In the genomic region with DNA sequence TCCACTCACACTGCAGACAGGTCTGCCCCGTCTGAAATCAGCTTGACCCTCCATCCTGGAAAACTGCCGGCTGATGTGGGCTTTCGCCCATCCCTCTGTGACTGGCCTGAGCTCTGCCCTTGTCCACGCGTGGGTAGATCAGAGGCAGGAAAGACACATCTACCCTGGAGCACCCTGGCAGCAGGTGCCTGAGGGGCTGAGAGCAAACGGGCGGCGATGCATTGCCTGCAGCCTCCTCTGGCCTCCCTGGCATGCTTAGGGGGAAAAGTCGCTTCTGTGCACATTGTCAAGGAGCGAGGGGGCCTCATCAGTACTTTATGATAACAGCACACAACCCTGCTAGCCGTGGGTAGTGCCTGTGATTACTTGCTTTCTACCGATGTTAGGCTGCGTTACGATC, we compare ENCODE assay signal across 21 cellular contexts.
"Had no signal": no experiment of that assay in that cellular context is flagged by ENCODE, and none has a peak within 500 bp of the region (broad histone marks: within the 10 kb centered on the region; RNA-seq: fewer than 3 reads in every experiment).

No MANE protein-coding gene starts in this region.

- H3K36me3 ChIP-seq: MG63, SJCRH30 had no signal

- H3K4me1 ChIP-seq: SJCRH30 had no signal

- H3K27me3 ChIP-seq: MG63, SJCRH30 had no signal

- H3K9me3 ChIP-seq: MG63, SJCRH30 had no signal

- DNase-seq: IMR-90, Karpas-422, KG1, MG63, NCI-H1092, NCI-H1105 treated with DMSO at 0.1 percent for 48 hours, NCI-H1417 treated with DMSO at 0.1 percent for 48 hours, NCI-H146, NCI-H1694 treated with DMSO at 0.1 percent for 48 hours, NCI-H1930, NCI-H2081, NCI-H2107, NCI-H2227 treated with DMSO at 0.1 percent for 48 hours, NCI-H524 treated with DMSO at 0.1 percent for 48 hours, NCI-H69, NCI-H774, SHP77 treated with DMSO at 0.1 percent for 48 hours, SJCRH30 had no signal

- ATAC-seq: HepG2, Right ventricle myocardium inferior, SK-N-SH treated with all-trans-retinoic acid at 6 μM for 48 hours had no signal

- H3K4me3 ChIP-seq: MG63, SJCRH30 had no signal

- H3K27ac ChIP-seq: SJCRH30 had no signal
